In the genomic region with DNA sequence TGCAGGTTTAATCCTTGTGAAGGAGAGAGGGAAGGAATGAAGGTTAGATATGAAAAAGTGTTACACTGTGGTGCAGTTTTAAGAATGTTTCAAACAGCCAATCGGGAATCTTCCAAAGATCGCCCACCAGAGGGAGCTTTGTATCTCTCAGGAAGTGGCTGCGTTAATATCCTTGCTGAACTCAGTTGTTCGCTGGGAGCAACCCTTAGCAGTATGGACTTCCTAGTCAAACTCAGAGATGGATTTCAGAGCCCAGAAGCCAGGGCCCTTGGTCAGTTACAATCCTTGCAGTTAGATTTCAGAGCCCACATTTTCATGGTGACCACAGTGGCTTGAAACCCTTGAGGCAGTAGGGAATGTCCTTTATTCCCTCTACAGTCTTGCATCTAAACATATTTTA, we compare ENCODE assay signal across 8 cellular contexts.
A peak's percentile ranks its signal among the peaks of the same experiment; 100 is the strongest.
DNase-seq lines count a peak whose midpoint lies in the region; ATAC-seq and TF ChIP-seq lines count a peak whose summit lies in the region.

No MANE protein-coding gene starts in this region.

- peak; percentile 66 to 78 for TF ChIP-seq CTCF in brain (conservative IDR thresholded peaks at IDR 0.05)

- ATAC-seq in left lobe of liver (peak; percentile 55), GM21360 (IDR thresholded peaks at IDR 0.05; ENCODE audit: unreplicated experiment) (no peak), GM21825 (IDR thresholded peaks at IDR 0.05; ENCODE audit: unreplicated experiment) (no peak)

- H3K27me3 Mint-ChIP-seq in brain, result peaks cover 8% of the 10 kb centered on the region

- no peaks in the 10 kb centered on the region for H3K36me3 Mint-ChIP-seq in brain

- no peaks in the 10 kb centered on the region for H3K9me3 Mint-ChIP-seq in brain

- peak; percentile 5 for DNase-seq in stimulated activated CD4-positive, alpha-beta T cell treated with anti-CD3 and anti-CD28 coated beads, Interleukin-15, amount 100 ng/mL, for 24 hours
- DNase-seq in stimulated activated CD4-positive, alpha-beta T cell treated with anti-CD3 and anti-CD28 coated beads, Interleukin-4, amount 100 ng/mL, for 4 hours, result no peak
- peak; percentile 63 for DNase-seq in NCI-H2171 treated with DMSO at 0.1 percent for 48 hours (lab: John Stamatoyannopoulos, UW)
- DNase-seq in left lobe of liver (ENCODE audit: low spot score), result no peak
- no peak for DNase-seq in effector CD4-positive, alpha-beta T cell

- H3K4me3 Mint-ChIP-seq in brain, result no peak overlapping the region

- H3K4me1 Mint-ChIP-seq in brain, result no peaks in the 10 kb centered on the region

- no peak overlapping the region for H3K27ac Mint-ChIP-seq in brain

Comparison
In these comparisons a context has a peak if more than half of its experiments do, and no peak if none do; other contexts are left out.
1. DNase-seq: peak in stimulated activated CD4-positive, alpha-beta T cell treated with anti-CD3 and anti-CD28 coated beads, Interleukin-15, amount 100 ng/mL, for 24 hours (single experiment) and NCI-H2171 treated with DMSO at 0.1 percent for 48 hours (single experiment); none in stimulated activated CD4-positive, alpha-beta T cell treated with anti-CD3 and anti-CD28 coated beads, Interleukin-4, amount 100 ng/mL, for 4 hours (0 of 2), left lobe of liver (single experiment) and effector CD4-positive, alpha-beta T cell (single experiment).